In genomic region chr9:122940603-122941559, GRCh38 we compare ENCODE assay signal across 8 cellular contexts. TPM values are rescaled to one million over a fixed set of nuclear protein-coding genes. Genes with fewer than 3 reads are reported as not detected.
DNase-seq lines count a peak whose midpoint lies in the region; ATAC-seq, FAIRE-seq and TF ChIP-seq lines count a peak whose summit lies in the region.

RABGAP1 (plus strand) TSS chr9:122941020; CDS start chr9:122957060, 16,040 bp downstream.

- H3K79me2 ChIP-seq in OCI-LY1 (ENCODE audit: insufficient read depth, low read length) (peaks cover 47% of the 10 kb centered on the region), endothelial cell of umbilical vein (ENCODE audit: control insufficient read depth, insufficient read depth, low read length) (peaks cover 28% of the 10 kb centered on the region)

- TF ChIP-seq CTCF in Calu3 (IDR thresholded peaks at IDR 0.05; ENCODE audit: unreplicated experiment), result no peak
- no peak for TF ChIP-seq CTCF in OCI-LY1 (IDR thresholded peaks at IDR 0.05; ENCODE audit: low read length)
- no peak for TF ChIP-seq CTCF in endothelial cell of umbilical vein (IDR thresholded peaks at IDR 0.05; ENCODE audit: extremely low read depth in 1 of 2, insufficient read depth in 1 of 2, low read depth in 1 of 2, low read length in 2 of 2)

- H3K27me3 ChIP-seq in HUES64 (ENCODE audit: insufficient read depth, low read length), result no peaks in the 10 kb centered on the region
- H3K27me3 ChIP-seq in OCI-LY1 (ENCODE audit: insufficient read depth, low read length), result no peaks in the 10 kb centered on the region
- no peaks in the 10 kb centered on the region for H3K27me3 ChIP-seq in endothelial cell of umbilical vein (ENCODE audit: control insufficient read depth in 2 of 2, insufficient read depth in 2 of 2, low read length in 2 of 2)

- peak; percentile 92 for FAIRE-seq in endothelial cell of umbilical vein (lab: Jason Lieb, UNC)

- no peaks in the 10 kb centered on the region for H3K9me1 ChIP-seq in endothelial cell of umbilical vein (replicated peaks; ENCODE audit: control insufficient read depth, extremely low read depth, insufficient read depth, low read length)

- intact Hi-C loops in Calu3 (cut with micrococcal nuclease; ENCODE audit: unreplicated experiment), result no loop called here
- intact Hi-C loops in endothelial cell of umbilical vein (cut with micrococcal nuclease), result loop anchor here (1.0 to 5.0 kb wide), 3 partner anchors 10 to 36 kb away; partner anchors contain the start of genes RC3H2 and ZBTB26

- H3F3A ChIP-seq in OCI-LY1 (ENCODE audit: insufficient read depth, low read length), result no peaks in the 10 kb centered on the region; the same call in 1 of the 2 replicates

- H3K27ac Mint-ChIP-seq in Calu3 (ENCODE audit: unreplicated experiment), result peak within 1 kb of the TSS; percentile 86

- H3K27ac ChIP-seq in HUES64 (ENCODE audit: low read depth, low read length) (peak within 1 kb of the TSS; percentile 92), OCI-LY1 (ENCODE audit: low read depth, low read length, poor library complexity, severe bottlenecking) (peak within 1 kb of the TSS; percentile 50), endothelial cell of umbilical vein (ENCODE audit: insufficient read depth, low read depth, low read length) (peak within 1 kb of the TSS; percentile 62)

- TF ChIP-seq POLR2A in endothelial cell of umbilical vein (IDR thresholded peaks at IDR 0.05; ENCODE audit: low read depth, low read length), result peak; percentile 81

- ATAC-seq in GM21447 (IDR thresholded peaks at IDR 0.05; ENCODE audit: unreplicated experiment), result peak; percentile 96

- no peaks in the 10 kb centered on the region for H3K27me3 Mint-ChIP-seq in Calu3 (ENCODE audit: unreplicated experiment)

- H2AFZ ChIP-seq in OCI-LY1 (ENCODE audit: low read length) (no peak within 1 kb of the TSS), endothelial cell of umbilical vein (ENCODE audit: low read depth, low read length) (peak within 1 kb of the TSS; percentile 48)

- H3K9me3 Mint-ChIP-seq in Calu3 (ENCODE audit: low read depth, unreplicated experiment), result no peaks in the 10 kb centered on the region

- WGBS in HUES64, result under 1% methylated on average over 54 of the region's 56 CpGs

- peaks cover 33% of the 10 kb centered on the region for H3K36me3 ChIP-seq in HUES64 (ENCODE audit: insufficient read depth, low read length)
- peaks cover 25% of the 10 kb centered on the region for H3K36me3 ChIP-seq in OCI-LY1 (ENCODE audit: insufficient read depth, low read length)
- peaks cover 2 to 8% of the 10 kb centered on the region in 2 experiments for H3K36me3 ChIP-seq in endothelial cell of umbilical vein (ENCODE audit: control insufficient read depth in 2 of 2, extremely low read depth in 1 of 2, insufficient read depth in 2 of 2, low read length in 2 of 2)

- no peaks in the 10 kb centered on the region for H4K20me1 ChIP-seq in OCI-LY1 (ENCODE audit: insufficient read depth, low read length)
- peaks cover 3% of the 10 kb centered on the region for H4K20me1 ChIP-seq in endothelial cell of umbilical vein (replicated peaks; ENCODE audit: control insufficient read depth, extremely low read depth, insufficient read depth, low read length)

- H3K4me1 ChIP-seq in HUES64 (ENCODE audit: insufficient read depth, low read length) (peaks cover 14% of the 10 kb centered on the region), OCI-LY1 (ENCODE audit: insufficient read depth, low read length, severe bottlenecking) (peaks cover 37% of the 10 kb centered on the region), endothelial cell of umbilical vein (ENCODE audit: control insufficient read depth, extremely low read depth, insufficient read depth, low read length) (peaks cover 12% of the 10 kb centered on the region)

- CTCF ChIA-PET in Calu3 (lab: Charles Lee), result interaction anchor here (0.8 to 1.3 kb wide), 3 partner anchors 10 to 40 kb away, joined by 3 to 7 read pairs (median 3); partner anchors contain the start of gene ZBTB26
- CTCF ChIA-PET in endothelial cell of umbilical vein (lab: Charles Lee), result interaction anchor here (0.6 to 1.8 kb wide), 10 partner anchors 9 to 284 kb away, joined by 3 to 12 read pairs (median 5); partner anchors contain the start of gene ZBTB26

- peaks cover 35% of the 10 kb centered on the region for H3K36me3 Mint-ChIP-seq in Calu3 (ENCODE audit: insufficient read depth, unreplicated experiment)

- H3K9me3 ChIP-seq in HUES64 (ENCODE audit: insufficient read depth, low read depth, low read length), result no peaks in the 10 kb centered on the region
- H3K9me3 ChIP-seq in OCI-LY1 (ENCODE audit: low read length), result no peaks in the 10 kb centered on the region
- no peaks in the 10 kb centered on the region for H3K9me3 ChIP-seq in endothelial cell of umbilical vein (replicated peaks; ENCODE audit: control insufficient read depth, insufficient read depth, low read length)

- dilution Hi-C loops in endothelial cell of umbilical vein (cut with MboI; ENCODE audit: extremely low pct_ligation_motif_present, low sequenced_read_pairs), result no loop called here

- H3K9ac ChIP-seq in HUES64 (ENCODE audit: low read depth, low read length) (peak within 1 kb of the TSS; percentile 95), OCI-LY1 (ENCODE audit: low read length) (peak within 1 kb of the TSS; percentile 76), endothelial cell of umbilical vein (replicated peaks; ENCODE audit: extremely low read depth, insufficient read depth, low read length) (peak within 1 kb of the TSS; percentile 88)

- peak within 1 kb of the TSS; percentile 83 for H3K4me3 Mint-ChIP-seq in Calu3 (ENCODE audit: low read depth, unreplicated experiment)

- DNase-seq in Calu3 (peak; percentile 95), endothelial cell of umbilical vein (ENCODE audit: low read depth, low spot score) (peak; percentile 98), midbrain (lab: John Stamatoyannopoulos, UW) (peak; percentile 99)
- peak; percentile 98 for DNase-seq in activated CD8-positive, alpha-beta memory T cell treated with anti-CD3 and anti-CD28 coated beads, Interleukin-2, amount 50 U/mL, for 48 hours
- DNase-seq in stimulated activated CD8-positive, alpha-beta memory T cell treated with anti-CD3 and anti-CD28 coated beads, Interleukin-2, amount 100 ng/mL, for 1 hour (ENCODE audit: low read depth in 2 of 2), result peak; percentile 97 to 98

- H3K4me2 ChIP-seq in OCI-LY1 (ENCODE audit: low read length), result peak within 1 kb of the TSS; percentile 92
- peak within 1 kb of the TSS; percentile 96 for H3K4me2 ChIP-seq in endothelial cell of umbilical vein (ENCODE audit: insufficient read depth, low read length)

- POLR2A ChIA-PET in endothelial cell of umbilical vein (lab: Charles Lee), result interaction anchor here (0.6 to 2.0 kb wide), 11 partner anchors 10 to 121 kb away, joined by 3 to 23 read pairs (median 6); partner anchors contain the start of genes RC3H2, ZBTB26 and ZBTB6

- H3K9me2 ChIP-seq in OCI-LY1 (ENCODE audit: low read depth, low read length), result no peaks in the 10 kb centered on the region

- peaks cover 18% of the 10 kb centered on the region for H3K4me1 Mint-ChIP-seq in Calu3 (ENCODE audit: low read depth, unreplicated experiment)

- BruUV-seq in Calu3 (replicated peaks; lab: Mats Ljungman, UMichigan), result no TSS peak
- BruUV-seq in endothelial cell of umbilical vein (replicated peaks; lab: Mats Ljungman, UMichigan), result no TSS peak

- H3K4me3 ChIP-seq in HUES64 (ENCODE audit: low read length), result peak within 1 kb of the TSS; percentile 89
- peak within 1 kb of the TSS; percentile 88 for H3K4me3 ChIP-seq in OCI-LY1 (ENCODE audit: low read depth, low read length, poor library complexity, severe bottlenecking)
- peak within 1 kb of the TSS; percentile 78 to 96 (median 92) for H3K4me3 ChIP-seq in endothelial cell of umbilical vein (replicated peaks in 1 of 3; ENCODE audit: insufficient read depth in 1 of 3, low read depth in 1 of 3, low read length in 3 of 3)

TF ChIP-seq in endothelial cell of umbilical vein, 7 proteins besides CTCF, POLR2A, EP300 and RAD21:
- TF ChIP-seq MYC (IDR thresholded peaks at IDR 0.05; ENCODE audit: low read depth, low read length) (no peak), GATA2 (IDR thresholded peaks at IDR 0.05; ENCODE audit: insufficient read depth, insufficient read length, low read depth, low read length) (no peak), FOS (IDR thresholded peaks at IDR 0.05; ENCODE audit: borderline replicate concordance, insufficient read depth, low read length) (no peak), EZH2 (IDR thresholded peaks at IDR 0.05; ENCODE audit: borderline replicate concordance, low read depth, low read length, severe bottlenecking) (no peak), JUN (IDR thresholded peaks at IDR 0.05; ENCODE audit: borderline replicate concordance, insufficient read depth, insufficient read length, low read depth) (no peak), POLR2AphosphoS5 (IDR thresholded peaks at IDR 0.05; ENCODE audit: insufficient read depth, low read depth, low read length) (peak; percentile 87)
- TF ChIP-seq, protein P1, sequence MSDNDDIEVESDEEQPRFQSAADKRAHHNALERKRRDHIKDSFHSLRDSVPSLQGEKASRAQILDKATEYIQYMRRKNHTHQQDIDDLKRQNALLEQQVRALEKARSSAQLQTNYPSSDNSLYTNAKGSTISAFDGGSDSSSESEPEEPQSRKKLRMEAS (IDR thresholded peaks at IDR 0.05; ENCODE audit: insufficient read depth, insufficient read length), result no peak

RNA-seq across cellular contexts. Expression of gene RABGAP1, which starts in this region (rescaled TPM):
- total RNA-seq in Calu3 (2022) (55.7 and 57.9 TPM in 2 replicates), endothelial cell of umbilical vein (43.1 and 53.6 TPM in 2 replicates)
- 14.2 TPM for polyA plus RNA-seq in HUES64 (2013, experiment 1 of 2)
- 15.7 TPM for polyA plus RNA-seq in HUES64 (2013, experiment 2 of 2)
- polyA plus RNA-seq in endothelial cell of umbilical vein, result 17.8 and 19.0 TPM in 2 replicates
- polyA plus RNA-seq in endothelial cell of umbilical vein (2011; cell fraction: cytosol; rRNA removed), result 19.2 and 19.8 TPM in 2 replicates
- polyA plus RNA-seq in endothelial cell of umbilical vein (2011; cell fraction: nucleus; rRNA removed), result 49.3 and 51.3 TPM in 2 replicates
- polyA plus RNA-seq in endothelial cell of umbilical vein (2012), result 24.8 and 27.5 TPM in 2 replicates
- 70.9 and 75.5 TPM in 2 replicates for polyA minus RNA-seq in endothelial cell of umbilical vein
- polyA minus RNA-seq in endothelial cell of umbilical vein (2011; cell fraction: cytosol; rRNA and poly(A)+ RNA removed), result 27.9 TPM
- polyA minus RNA-seq in endothelial cell of umbilical vein (2011; cell fraction: nucleus; rRNA and poly(A)+ RNA removed), result 133 and 183 TPM in 2 replicates

Comparison
In these comparisons a context has a peak if more than half of its experiments do, and no peak if none do; other contexts are left out.
1. Peak in every context shown above with its lines: DNase-seq, ATAC-seq, H3K4me3 ChIP-seq and H3K27ac ChIP-seq.